19 cellular contexts compared by ENCODE assay signal in the genomic region with DNA sequence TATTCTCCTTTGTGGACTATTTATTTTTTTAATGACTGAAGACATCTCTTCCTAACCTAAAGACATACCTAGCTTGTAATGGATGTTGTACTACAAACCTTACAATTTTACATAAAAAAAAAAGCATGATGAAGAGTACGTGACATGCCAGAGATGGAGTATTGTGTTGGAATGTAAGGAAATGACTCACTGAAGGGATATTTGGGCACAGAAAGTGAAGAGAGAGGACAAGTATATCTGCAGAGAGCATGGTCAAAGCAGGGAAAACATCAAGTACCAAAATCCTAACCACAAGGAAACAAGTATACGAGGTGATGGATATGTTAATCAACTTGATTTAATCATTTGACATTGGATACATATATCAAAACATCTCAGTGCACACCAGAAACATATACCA.
A peak's percentile ranks its signal among the peaks of the same experiment; 100 is the strongest.
DNase-seq lines count a peak whose midpoint lies in the region; ATAC-seq, FAIRE-seq and TF ChIP-seq lines count a peak whose summit lies in the region.
"Had no signal": no experiment of that assay in that cellular context is flagged by ENCODE, and none has a peak within 500 bp of the region (broad histone marks: within the 10 kb centered on the region; RNA-seq: fewer than 3 reads in every experiment).

No MANE protein-coding gene starts in this region.

- H3K4me1 ChIP-seq in breast epithelium (no peaks in the 10 kb centered on the region), foreskin keratinocyte (no peaks in the 10 kb centered on the region), tibial artery (no peaks in the 10 kb centered on the region)
- H3K4me1 ChIP-seq: BLaER1 had no signal

- H3K4me3 ChIP-seq in breast epithelium (no peak overlapping the region), bronchial epithelial cell (ENCODE audit: low read depth, low read length) (no peak overlapping the region), tibial artery (no peak overlapping the region)
- H3K4me3 ChIP-seq: BLaER1, MG63 had no signal

- TF ChIP-seq POLR2A in breast epithelium (IDR thresholded peaks at IDR 0.05) = no peak

- no peak overlapping the region for H3K27ac Mint-ChIP-seq in MCF 10A (ENCODE audit: low read depth, unreplicated experiment)
- H3K27ac Mint-ChIP-seq: CD8-positive, alpha-beta T cell had no signal

- intact Hi-C loops in MCF 10A (cut with micrococcal nuclease) = no loop called here
- intact Hi-C loops in breast epithelium (cut with DNase I; ENCODE audit: low total_unique reads) = no loop called here
- intact Hi-C loops in tibial artery (cut with DNase I; ENCODE audit: low total_unique reads) = no loop called here

- H3K4me1 Mint-ChIP-seq in MCF 10A (ENCODE audit: insufficient read depth, unreplicated experiment) = peaks cover 6% of the 10 kb centered on the region

- H3K27ac ChIP-seq in breast epithelium (no peak overlapping the region), foreskin keratinocyte (no peak overlapping the region), caudate nucleus (ENCODE audit: low read depth, low read length) (no peak overlapping the region), tibial artery (no peak overlapping the region)
- H3K27ac ChIP-seq: 22Rv1, BLaER1, KMS-11 had no signal

- TF ChIP-seq CTCF in MCF 10A (IDR thresholded peaks at IDR 0.05; ENCODE audit: unreplicated experiment) (no peak), breast epithelium (IDR thresholded peaks at IDR 0.05) (no peak), bronchial epithelial cell (IDR thresholded peaks at IDR 0.05; ENCODE audit: insufficient read depth, low read length, severe bottlenecking) (no peak), foreskin keratinocyte (conservative IDR thresholded peaks at IDR 0.05) (no peak), tibial artery (IDR thresholded peaks at IDR 0.05) (no peak)

- H3K27me3 ChIP-seq in breast epithelium (no peaks in the 10 kb centered on the region), bronchial epithelial cell (ENCODE audit: control insufficient read depth, insufficient read depth, low read length) (no peaks in the 10 kb centered on the region), foreskin keratinocyte (no peaks in the 10 kb centered on the region), tibial artery (no peaks in the 10 kb centered on the region)
- H3K27me3 ChIP-seq: BLaER1, MG63 had no signal

- no TSS peak for BruUV-seq in MCF 10A (replicated peaks; lab: Mats Ljungman, UMichigan)

- FAIRE-seq in bronchial epithelial cell (lab: Jason Lieb, UNC) = no peak
- FAIRE-seq: RCC 7860 had no signal

- POLR2A ChIA-PET in MCF 10A (lab: Yijun Ruan, JAX) = no interaction called here

- CTCF ChIA-PET in MCF 10A (lab: Yijun Ruan, JAX) = interaction anchor here (0.6 kb wide), 1 partner anchor 347 kb away, joined by 5 read pairs; no protein-coding TSS in a partner anchor

- H3K27me3 Mint-ChIP-seq in MCF 10A (ENCODE audit: insufficient read depth, unreplicated experiment) = no peaks in the 10 kb centered on the region

- H3K36me3 ChIP-seq in breast epithelium (no peaks in the 10 kb centered on the region), bronchial epithelial cell (ENCODE audit: control insufficient read depth, insufficient read depth, low read length) (no peaks in the 10 kb centered on the region), tibial artery (no peaks in the 10 kb centered on the region)
- H3K36me3 ChIP-seq: BLaER1, MG63 had no signal

- H3K9me3 ChIP-seq in breast epithelium (no peaks in the 10 kb centered on the region), tibial artery (no peaks in the 10 kb centered on the region)
- H3K9me3 ChIP-seq: BLaER1, MG63 had no signal

- H3K9me3 Mint-ChIP-seq in MCF 10A (ENCODE audit: unreplicated experiment) = peaks cover 7% of the 10 kb centered on the region
- H3K9me3 Mint-ChIP-seq: CD8-positive, alpha-beta T cell had no signal

- DNase-seq in MCF 10A (ENCODE audit: unreplicated experiment) (peak; percentile 1), breast epithelium (ENCODE audit: low spot score in 2 of 2) (no peak), bronchial epithelial cell (ENCODE audit: low read depth) (peak; percentile 61), foreskin keratinocyte (peak; percentile 1 to 22), caudate nucleus (lab: John Stamatoyannopoulos, UW) (no peak), ecto neural progenitor cell (ENCODE audit: low spot score) (no peak), tibial artery (no peak)
- DNase-seq: CD8-positive, alpha-beta T cell; DMS79; MG63; NCI-H1092 treated with DMSO at 0.1 percent for 48 hours; NCI-H1694; NCI-H226; NCI-H524 treated with DMSO at 0.1 percent for 48 hours had no signal

- H3K4me3 Mint-ChIP-seq in MCF 10A (ENCODE audit: unreplicated experiment) = no peak overlapping the region
- H3K4me3 Mint-ChIP-seq: CD8-positive, alpha-beta T cell had no signal

- no peaks in the 10 kb centered on the region for H3K36me3 Mint-ChIP-seq in MCF 10A (ENCODE audit: insufficient read depth, unreplicated experiment)
- H3K36me3 Mint-ChIP-seq: CD8-positive, alpha-beta T cell had no signal

- ATAC-seq in foreskin keratinocyte (no peak), HG02970 (IDR thresholded peaks at IDR 0.05; ENCODE audit: low FRiP score, unreplicated experiment) (no peak)
- ATAC-seq: CD8-positive, alpha-beta T cell had no signal

Comparison
In these comparisons a context has a peak if more than half of its experiments do, and no peak if none do; other contexts are left out.
1. DNase-seq: peak in MCF 10A (single experiment), bronchial epithelial cell (single experiment) and foreskin keratinocyte (2 of 2); none in breast epithelium (0 of 2), caudate nucleus (0 of 61), ecto neural progenitor cell (single experiment) and tibial artery (0 of 2).